In the genomic region with DNA sequence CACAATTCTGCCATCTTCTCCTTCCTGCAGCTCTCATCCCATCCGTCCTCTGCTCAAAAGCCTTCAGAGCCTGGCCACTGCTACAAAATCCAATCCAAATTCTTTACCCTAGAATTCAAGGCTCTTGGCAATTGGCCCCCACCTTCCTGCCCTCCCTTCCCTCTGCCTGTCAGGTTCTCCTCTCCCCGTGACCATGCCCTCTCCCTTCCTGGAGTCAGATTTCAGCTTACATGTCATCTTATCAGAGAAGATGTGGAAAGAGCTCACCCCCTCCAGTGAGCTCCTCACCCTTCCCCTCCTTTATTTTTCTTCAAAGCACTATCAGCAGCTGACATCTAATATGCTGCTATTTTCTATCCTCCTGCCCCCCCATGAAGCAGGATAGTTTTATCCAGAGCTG, we compare ENCODE assay signal across 1 cellular context.
TF ChIP-seq lines count a peak whose summit lies in the region.

No MANE protein-coding gene starts in this region.

TF ChIP-seq in GM23338, 12 proteins besides CTCF, POLR2A, EP300 and RAD21 (continued from another document):
- TF ChIP-seq CREB1 (CRISPR knock-in tag; IDR thresholded peaks at IDR 0.05; ENCODE audit: low read depth) (no peak), STAT1 (IDR thresholded peaks at IDR 0.05; ENCODE audit: unreplicated experiment) (no peak)
